In the genomic region with DNA sequence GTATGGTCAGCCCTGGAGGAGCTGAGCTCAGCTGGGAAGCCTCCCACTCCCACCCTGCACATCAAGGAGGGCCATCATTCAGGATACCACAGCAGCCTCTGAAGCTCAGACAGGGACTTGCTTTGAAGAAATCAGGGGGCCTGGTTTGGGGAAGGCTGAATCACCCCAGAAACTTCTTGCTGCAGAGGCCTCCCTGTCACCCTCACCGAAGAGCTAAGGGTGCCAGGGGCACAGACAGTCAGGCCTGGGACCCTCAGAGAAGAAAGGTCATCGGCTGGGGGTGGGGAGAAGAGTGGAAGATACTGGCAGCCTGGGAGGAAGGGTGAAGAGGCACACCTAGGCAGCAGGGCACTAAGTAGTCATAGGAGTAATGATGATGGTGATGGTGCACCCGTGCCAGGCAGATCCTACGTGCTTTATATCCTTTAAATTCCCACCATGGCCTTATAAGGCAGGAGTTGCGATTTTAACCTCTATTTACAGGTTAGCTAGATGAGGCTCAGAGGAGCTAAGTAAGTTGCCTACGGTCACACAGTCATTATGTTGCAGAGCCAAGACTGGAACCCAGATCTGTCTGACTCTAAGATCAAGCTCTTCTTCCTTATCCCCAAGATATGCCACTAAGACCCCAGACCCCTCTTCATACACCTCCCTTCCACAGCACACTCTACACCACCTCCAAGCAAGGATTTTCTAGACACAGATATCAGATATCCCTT, we compare ENCODE assay signal across 9 cellular contexts. TPM values are rescaled to one million over a fixed set of nuclear protein-coding genes. Genes with fewer than 3 reads are reported as not detected.
A peak's percentile ranks its signal among the peaks of the same experiment; 100 is the strongest.
DNase-seq lines count a peak whose midpoint lies in the region; ATAC-seq and TF ChIP-seq lines count a peak whose summit lies in the region.
"Had no signal": no experiment of that assay in that cellular context is flagged by ENCODE, and none has a peak within 500 bp of the region (broad histone marks: within the 10 kb centered on the region; RNA-seq: fewer than 3 reads in every experiment).

No MANE protein-coding gene starts in this region.

- intact Hi-C loops in activated B cell treated with CpG ODN at 0.5 μM for 24 hours (cut with micrococcal nuclease): loop anchor here (2.0 kb wide), 1 partner anchor 18 kb away; a partner anchor contains a TSS

- no peak for TF ChIP-seq CTCF in GM23338 (conservative IDR thresholded peaks at IDR 0.05; ENCODE audit: low read depth in 2 of 2)
- no peak for TF ChIP-seq CTCF in activated B cell treated with CpG ODN at 0.5 μM for 24 hours (IDR thresholded peaks at IDR 0.05)

- H3K27ac Mint-ChIP-seq in GM23338: peak overlapping the region; percentile 7
- H3K27ac Mint-ChIP-seq in activated B cell treated with CpG ODN at 0.5 μM for 24 hours: peak overlapping the region; percentile 91

- no peaks in the 10 kb centered on the region for H3K9me2 ChIP-seq in GM23338 (ENCODE audit: insufficient read depth)

- H3K36me3 Mint-ChIP-seq in GM23338 (ENCODE audit: low read depth) (no peaks in the 10 kb centered on the region; the same call in 2 of the 3 replicates), activated B cell treated with CpG ODN at 0.5 μM for 24 hours (ENCODE audit: low read depth) (peaks cover 22% of the 10 kb centered on the region)

- POLR2A ChIA-PET in activated B cell treated with CpG ODN at 0.5 μM for 24 hours (lab: Charles Lee): interaction anchor here (0.7 to 10.3 kb wide), 8 partner anchors 12 to 174 kb away, joined by 3 to 183 read pairs (median 18); partner anchors contain the start of genes ACOT2 and ZNF410

- peaks cover 9% of the 10 kb centered on the region; the same call in 1 of the 2 replicates for H3F3A ChIP-seq in GM23338 (replicated peaks; ENCODE audit: low read depth)

- peaks cover 10% of the 10 kb centered on the region for H3K79me2 ChIP-seq in GM23338 (replicated peaks; ENCODE audit: insufficient read depth)

- peak overlapping the region; percentile 80 for H3K4me2 ChIP-seq in GM23338

- H4K20me1 ChIP-seq in GM23338 (replicated peaks; ENCODE audit: insufficient read depth): peaks cover 2% of the 10 kb centered on the region; the same call in 1 of the 2 replicates

- peak overlapping the region; percentile 32 for H3K9ac ChIP-seq in iPS-18a (ENCODE audit: low read length)

- no peaks in the 10 kb centered on the region for H3K36me3 ChIP-seq in GM23338 (ENCODE audit: insufficient read depth)
- no peaks in the 10 kb centered on the region for H3K36me3 ChIP-seq in iPS-18a (ENCODE audit: control insufficient read depth, low read depth, low read length)

- H3K4me1 ChIP-seq in GM23338 (ENCODE audit: insufficient read depth) (peaks cover 35% of the 10 kb centered on the region), iPS-18a (ENCODE audit: control insufficient read depth, low read depth, low read length) (peaks cover 48% of the 10 kb centered on the region)

- H3K27me3 ChIP-seq in GM23338 (ENCODE audit: insufficient read depth) (no peaks in the 10 kb centered on the region), iPS-18a (ENCODE audit: control insufficient read depth, insufficient read depth, low read length) (no peaks in the 10 kb centered on the region)

- CTCF ChIA-PET in activated B cell treated with CpG ODN at 0.5 μM for 24 hours (lab: Charles Lee): interaction anchor here (0.7 to 9.2 kb wide), 6 partner anchors 11 to 82 kb away, joined by 5 to 78 read pairs (median 11); no protein-coding TSS in a partner anchor

- H3K27ac ChIP-seq in GM23338 (ENCODE audit: low read depth) (no peak overlapping the region; the same call in 1 of the 2 replicates), iPS-18a (ENCODE audit: low read length) (no peak overlapping the region)

- H3K4me3 ChIP-seq in GM23338: no peak overlapping the region
- H3K4me3 ChIP-seq in iPS-18a (ENCODE audit: low read length): no peak overlapping the region

- peaks cover 10% of the 10 kb centered on the region for H3K27me3 Mint-ChIP-seq in GM23338 (ENCODE audit: insufficient read depth, low read depth, poor library complexity)
- no peaks in the 10 kb centered on the region for H3K27me3 Mint-ChIP-seq in activated B cell treated with CpG ODN at 0.5 μM for 24 hours

- H3K4me1 Mint-ChIP-seq in GM23338: peaks cover 58% of the 10 kb centered on the region
- peaks cover 79% of the 10 kb centered on the region for H3K4me1 Mint-ChIP-seq in activated B cell treated with CpG ODN at 0.5 μM for 24 hours

- no peak overlapping the region for H2AFZ ChIP-seq in GM23338

- DNase-seq in GM23338 (ENCODE audit: low spot score) (no peak), activated B cell treated with CpG ODN at 0.5 μM for 24 hours (no peak)
- DNase-seq in stimulated activated CD8-positive, alpha-beta memory T cell treated with anti-CD3 and anti-CD28 coated beads, Interleukin-4, amount 100 ng/mL, for 48 hours: peak; percentile 56
- no peak for DNase-seq in activated effector memory CD4-positive, alpha-beta T cell treated with Interleukin-2 at 50 U/mL for 16 hours
- DNase-seq: NCI-H1694 had no signal

- ATAC-seq in GM23338: no peak
- no peak for ATAC-seq in activated B cell treated with CpG ODN at 0.5 μM for 24 hours (ENCODE audit: low read depth)
- no peak for ATAC-seq in HG02840 (IDR thresholded peaks at IDR 0.05; ENCODE audit: low FRiP score, unreplicated experiment)
- ATAC-seq in HG03045 (IDR thresholded peaks at IDR 0.05; ENCODE audit: unreplicated experiment): no peak
- ATAC-seq in HG03095 (IDR thresholded peaks at IDR 0.05; ENCODE audit: unreplicated experiment): no peak

- no peaks in the 10 kb centered on the region for H3K9me3 Mint-ChIP-seq in GM23338
- no peaks in the 10 kb centered on the region for H3K9me3 Mint-ChIP-seq in activated B cell treated with CpG ODN at 0.5 μM for 24 hours

- no peaks in the 10 kb centered on the region for H3K9me3 ChIP-seq in iPS-18a (ENCODE audit: control insufficient read depth, low read depth, low read length)

- no peak overlapping the region; the same call in 2 of the 3 replicates for H3K4me3 Mint-ChIP-seq in GM23338
- peak overlapping the region; percentile 76 for H3K4me3 Mint-ChIP-seq in activated B cell treated with CpG ODN at 0.5 μM for 24 hours

TF ChIP-seq in GM23338, 12 proteins besides CTCF, POLR2A, EP300 and RAD21:
- no peak for TF ChIP-seq ZNF331 (CRISPR knock-in tag; IDR thresholded peaks at IDR 0.05; ENCODE audit: low read depth)
- no peak for TF ChIP-seq CREB1 (CRISPR knock-in tag; IDR thresholded peaks at IDR 0.05; ENCODE audit: low read depth)
- TF ChIP-seq NANOG (IDR thresholded peaks at IDR 0.05; ENCODE audit: borderline replicate concordance): no peak
- no peak for TF ChIP-seq EZH2 (IDR thresholded peaks at IDR 0.05; ENCODE audit: low read depth, unreplicated experiment)
- no peak for TF ChIP-seq STAT1 (IDR thresholded peaks at IDR 0.05; ENCODE audit: unreplicated experiment)
- no peak for TF ChIP-seq POLR2AphosphoS5 (IDR thresholded peaks at IDR 0.05; ENCODE audit: low read depth)

RNA-seq across cellular contexts. Expression of gene PNMA1, which starts 28.5 kb away (rescaled TPM):
- total RNA-seq in GM23338 (2014; rRNA removed; shearing (Covaris generic)): 32.9 and 35.6 TPM in 2 replicates
- 18.2 and 19.6 TPM in 2 replicates for polyA plus RNA-seq in GM23338 (2016; fragmentation: Nextera tagmentation; extraction: Ambion mirVana)
- total RNA-seq in activated B cell treated with CpG ODN at 0.5 μM for 24 hours: 19.9 and 22.2 TPM in 2 replicates
